Comparison of ENCODE assay signal across 20 cellular contexts in genomic region chr2:72581560-72582181, GRCh38.
A peak's percentile ranks its signal among the peaks of the same experiment; 100 is the strongest.
DNase-seq lines count a peak whose midpoint lies in the region; ATAC-seq and TF ChIP-seq lines count a peak whose summit lies in the region.
"Had no signal": no experiment of that assay in that cellular context is flagged by ENCODE, and none has a peak within 500 bp of the region (broad histone marks: within the 10 kb centered on the region; RNA-seq: fewer than 3 reads in every experiment).

No MANE protein-coding gene starts in this region.

- no peak overlapping the region for H4K8ac ChIP-seq in H9 (replicated peaks; ENCODE audit: insufficient read length, low read depth, low read length)

- no peak overlapping the region for H2BK20ac ChIP-seq in H9 (ENCODE audit: low read depth, low read length, poor library complexity, severe bottlenecking)

- no peak overlapping the region for H2AK5ac ChIP-seq in H9 (ENCODE audit: insufficient read length, low read length)

- H2BK15ac ChIP-seq in H9 (ENCODE audit: low read depth, low read length): no peak overlapping the region

- H3K23ac ChIP-seq in H9 (ENCODE audit: insufficient read length, low read depth, low read length): no peak overlapping the region

- H2AFZ ChIP-seq in H9 (ENCODE audit: low read length): no peak overlapping the region

- no peak overlapping the region for H2BK120ac ChIP-seq in H9 (ENCODE audit: low read depth, low read length, poor library complexity, severe bottlenecking)

- no peak overlapping the region for H3K4me2 ChIP-seq in H9 (ENCODE audit: insufficient read depth, insufficient read length, low read length)
- H3K4me2 ChIP-seq: smooth muscle cell had no signal

- H3K56ac ChIP-seq in H9 (ENCODE audit: insufficient read length, low read depth, low read length): no peak overlapping the region

- CTCF ChIA-PET in AG04449 (lab: Yijun Ruan, JAX): interaction anchor here (1.1 to 4.8 kb wide), 7 partner anchors 9 to 779 kb away, joined by 3 to 63 read pairs (median 15); partner anchors contain the start of gene CYP26B1

- no peaks in the 10 kb centered on the region for H3K36me3 Mint-ChIP-seq in H9 (ENCODE audit: insufficient read depth in 1 of 3, low read depth in 3 of 3)
- H3K36me3 Mint-ChIP-seq: activated CD8-positive, alpha-beta memory T cell treated with anti-CD3 and anti-CD28 coated beads, Interleukin-2, amount 10 ng/mL, durations not matched to agents 7 days and 5 days had no signal

- ATAC-seq in HG02885 (IDR thresholded peaks at IDR 0.05; ENCODE audit: poor library complexity, unreplicated experiment): no peak
- ATAC-seq in HG03139 (IDR thresholded peaks at IDR 0.05; ENCODE audit: unreplicated experiment): no peak
- ATAC-seq: activated CD8-positive, alpha-beta memory T cell treated with anti-CD3 and anti-CD28 coated beads, Interleukin-2, amount 10 ng/mL, durations not matched to agents 7 days and 5 days; GM12878; K562 had no signal

- no peak overlapping the region for H3K18ac ChIP-seq in H9 (ENCODE audit: insufficient read length, low read depth, low read length)

- no peaks in the 10 kb centered on the region for H3K27me3 Mint-ChIP-seq in H9 (ENCODE audit: low read depth)
- H3K27me3 Mint-ChIP-seq: activated CD8-positive, alpha-beta memory T cell treated with anti-CD3 and anti-CD28 coated beads, Interleukin-2, amount 10 ng/mL, durations not matched to agents 7 days and 5 days; B cell had no signal

- no peak overlapping the region for H3K14ac ChIP-seq in H9 (ENCODE audit: insufficient read depth, low read length)

- no peaks in the 10 kb centered on the region for H3K27me3 ChIP-seq in H9 (ENCODE audit: insufficient read depth, low read length)

- no peak overlapping the region; a peak in 1 of 5 replicates for H3K4me3 Mint-ChIP-seq in H9
- H3K4me3 Mint-ChIP-seq: activated CD8-positive, alpha-beta memory T cell treated with anti-CD3 and anti-CD28 coated beads, Interleukin-2, amount 10 ng/mL, durations not matched to agents 7 days and 5 days; B cell; nephron had no signal

- no peaks in the 10 kb centered on the region for H3K79me1 ChIP-seq in H9 (ENCODE audit: insufficient read depth, low read depth, low read length, poor library complexity, severe bottlenecking)

- POLR2A ChIA-PET in AG04449 (lab: Yijun Ruan, JAX): no interaction called here

- H3K4me1 Mint-ChIP-seq in H9: peaks cover 3 to 6% of the 10 kb centered on the region in 2 experiments; a peak in 2 of 4 replicates
- H3K4me1 Mint-ChIP-seq: activated CD8-positive, alpha-beta memory T cell treated with anti-CD3 and anti-CD28 coated beads, Interleukin-2, amount 10 ng/mL, durations not matched to agents 7 days and 5 days had no signal

- H4K20me1 ChIP-seq in H9 (ENCODE audit: control insufficient read depth, insufficient read depth, insufficient read length): no peaks in the 10 kb centered on the region

- TF ChIP-seq CTCF in AG04449 (IDR thresholded peaks at IDR 0.05; ENCODE audit: insufficient read depth, low read length, missing control alignments) (peak; percentile 13), H9 (conservative IDR thresholded peaks at IDR 0.05) (peak; percentile 50; the same call in 2 of the 3 replicates), VCaP (conservative IDR thresholded peaks at IDR 0.05) (peak; percentile 30; the same call in 1 of the 2 replicates), foreskin fibroblast (IDR thresholded peaks at IDR 0.05; ENCODE audit: low read depth, low read length) (peak; percentile 15)

- no CpG with 5 or more reads among the region's 5 CpGs for WGBS in H9 (ENCODE audit: extremely low coverage, insufficient read length, low lambda C conversion rate)

- no peaks in the 10 kb centered on the region for H3K4me1 ChIP-seq in H9 (ENCODE audit: insufficient read depth, low read length)
- H3K4me1 ChIP-seq: prostate gland had no signal

- no peak overlapping the region for H4K91ac ChIP-seq in H9 (ENCODE audit: insufficient read length, low read depth, low read length)

- no peak overlapping the region for H4K5ac ChIP-seq in H9 (ENCODE audit: insufficient read length, low read depth, low read length)

- H3K23me2 ChIP-seq in H9 (ENCODE audit: insufficient read length, low read depth, low read length, poor library complexity, severe bottlenecking): no peaks in the 10 kb centered on the region

- H3K27ac Mint-ChIP-seq in H9: peak overlapping the region in 1 of 3 experiments; percentile 2; a peak in 1 of 7 replicates
- H3K27ac Mint-ChIP-seq: activated CD8-positive, alpha-beta memory T cell treated with anti-CD3 and anti-CD28 coated beads, Interleukin-2, amount 10 ng/mL, durations not matched to agents 7 days and 5 days; B cell had no signal

- no peak for DNase-seq in AG04449 (ENCODE audit: low read depth, low spot score)
- DNase-seq in H9: peak; percentile 60
- no peak for DNase-seq in foreskin fibroblast
- DNase-seq in activated CD4-positive, alpha-beta T cell treated with anti-CD3 and anti-CD28 coated beads for 1 hour: no peak
- no peak for DNase-seq in kidney glomerular epithelial cell (lab: John Stamatoyannopoulos, UW)
- DNase-seq: activated CD4-positive, CD25-positive, alpha-beta regulatory T cell treated with anti-CD3 and anti-CD28 coated beads, Interleukin-2, amount 50 U/mL, for 72 hours; activated CD8-positive, alpha-beta memory T cell treated with anti-CD3 and anti-CD28 coated beads, Interleukin-2, amount 10 ng/mL, durations not matched to agents 7 days and 5 days; NCI-H1092 treated with DMSO at 0.1 percent for 48 hours; NCI-H2171 treated with DMSO at 0.1 percent for 48 hours had no signal

- no peaks in the 10 kb centered on the region for H3K9me3 Mint-ChIP-seq in H9

- H3K4ac ChIP-seq in H9 (ENCODE audit: low read depth, low read length): no peak overlapping the region

- no peak overlapping the region for H3K4me3 ChIP-seq in AG04449 (ENCODE audit: low read depth, low read length)
- H3K4me3 ChIP-seq in foreskin fibroblast (ENCODE audit: low read depth in 1 of 2, low read length in 2 of 2): no peak overlapping the region
- H3K4me3 ChIP-seq: GM12878, K562, prostate gland, smooth muscle cell, thoracic aorta had no signal

- 0 out of 2 replicates have a peak, but pooled peaks cover 2% of the 10 kb centered on the region for H3K79me2 ChIP-seq in H9 (ENCODE audit: insufficient read depth, low read length)

- H3K27ac ChIP-seq in H9 (ENCODE audit: insufficient read length, low read depth, low read length): no peak overlapping the region
- H3K27ac ChIP-seq in VCaP: no peak overlapping the region
- H3K27ac ChIP-seq: HL-60, prostate gland, thoracic aorta had no signal

- H2BK12ac ChIP-seq in H9 (ENCODE audit: insufficient read length, low read depth, low read length): no peak overlapping the region

- no peak overlapping the region for H2BK5ac ChIP-seq in H9 (ENCODE audit: insufficient read length, low read length)

- no peaks in the 10 kb centered on the region for H3K9me3 ChIP-seq in H9 (ENCODE audit: control insufficient read depth, low read depth, low read length)
- H3K9me3 ChIP-seq: prostate gland, thoracic aorta had no signal

- H3T11ph ChIP-seq in H9 (ENCODE audit: low read length): no peak overlapping the region

- no peak overlapping the region for H3K9ac ChIP-seq in H9 (ENCODE audit: extremely low read depth, insufficient read length, low read length)
